In the genomic region with DNA sequence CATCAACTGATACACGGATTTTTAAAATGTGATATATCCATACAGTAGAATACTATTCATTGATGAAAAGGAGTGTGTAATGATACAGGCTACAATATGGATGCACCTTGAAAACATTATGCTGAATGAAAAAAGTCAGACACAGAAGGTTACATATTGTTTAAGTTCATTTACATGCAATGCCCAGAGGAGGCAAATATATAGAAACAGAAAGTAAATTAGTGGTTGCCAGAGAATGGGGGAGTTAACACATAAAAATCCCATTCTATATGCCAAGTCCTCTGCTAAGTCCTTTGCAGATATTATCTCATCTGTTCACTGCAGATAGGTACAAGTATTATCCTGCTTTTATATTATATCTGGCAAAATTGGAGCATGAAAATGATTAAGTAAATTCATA, we compare ENCODE assay signal across 20 cellular contexts. TPM values are rescaled to one million over a fixed set of nuclear protein-coding genes. Genes with fewer than 3 reads are reported as not detected.
A peak's percentile ranks its signal among the peaks of the same experiment; 100 is the strongest.
DNase-seq lines count a peak whose midpoint lies in the region; ATAC-seq, FAIRE-seq and TF ChIP-seq lines count a peak whose summit lies in the region.
"Had no signal": no experiment of that assay in that cellular context is flagged by ENCODE, and none has a peak within 500 bp of the region (broad histone marks: within the 10 kb centered on the region; RNA-seq: fewer than 3 reads in every experiment).

No MANE protein-coding gene starts in this region.

- CTCF ChIA-PET in GM12878 (lab: Yijun Ruan, JAX): no interaction called here

- no peak for TF ChIP-seq POLR2A in GM12878 (IDR thresholded peaks at IDR 0.05; ENCODE audit: low read depth, low read length)

- H2AFZ ChIP-seq in GM12878 (ENCODE audit: control insufficient read depth, low read depth, low read length): no peak overlapping the region
- H2AFZ ChIP-seq: GM23248 had no signal

- no peak overlapping the region for H3K9ac ChIP-seq in GM12878 (ENCODE audit: control insufficient read depth, insufficient read depth, low read length)
- H3K9ac ChIP-seq: GM23248 had no signal

- no peak overlapping the region for H3K4me2 ChIP-seq in GM12878 (ENCODE audit: control insufficient read depth, insufficient read depth)

- H3K9me3 ChIP-seq in GM12878 (replicated peaks; ENCODE audit: control insufficient read depth, insufficient read depth, low read length): no peaks in the 10 kb centered on the region; the same call in 2 of the 3 replicates
- H3K9me3 ChIP-seq: Peyer's patch had no signal

- no peaks in the 10 kb centered on the region for H3K79me2 ChIP-seq in GM12878 (ENCODE audit: control insufficient read depth, insufficient read depth, low read length)

- 23% methylated on average over 1 of the region's 1 CpG for WGBS in GM12878 (ENCODE audit: insufficient coverage, insufficient replicate concordance, low lambda C conversion rate, missing lambda C conversion rate)

- TF ChIP-seq RAD21 in GM12878 (IDR thresholded peaks at IDR 0.05; ENCODE audit: insufficient read depth, low read depth, low read length): no peak

- no peaks in the 10 kb centered on the region for H3K36me3 ChIP-seq in GM12878 (ENCODE audit: control insufficient read depth in 2 of 2, insufficient read depth in 2 of 2, low read length in 1 of 2)
- H3K36me3 ChIP-seq: Peyer's patch had no signal

- ATAC-seq in GM18870 (IDR thresholded peaks at IDR 0.05; ENCODE audit: unreplicated experiment) (peak; percentile 76), GM21619 (IDR thresholded peaks at IDR 0.05; ENCODE audit: unreplicated experiment) (peak; percentile 44), HG03457 (IDR thresholded peaks at IDR 0.05; ENCODE audit: unreplicated experiment) (peak; percentile 80), GM12878 (peak; percentile 69)
- ATAC-seq: HCT116 had no signal

- TF ChIP-seq EP300 in GM12878 (IDR thresholded peaks at IDR 0.05; ENCODE audit: borderline replicate concordance in 1 of 2, control insufficient read depth in 1 of 2, low read depth in 2 of 2, low read length in 2 of 2): no peak

- H3K4me1 ChIP-seq in GM12878 (ENCODE audit: control insufficient read depth, insufficient read depth, low read length): no peaks in the 10 kb centered on the region
- H3K4me1 ChIP-seq: Peyer's patch had no signal

- in situ Hi-C loops in GM12878 (cut with MboI): no loop called here

- H3K27me3 ChIP-seq in GM12878 (replicated peaks in 1 of 2; ENCODE audit: control insufficient read depth in 2 of 2, insufficient read depth in 2 of 2, low read length in 1 of 2): no peaks in the 10 kb centered on the region
- H3K27me3 ChIP-seq: Peyer's patch had no signal

- intact Hi-C loops in GM12878 (cut with micrococcal nuclease; ENCODE audit: unreplicated experiment): no loop called here

- no peak overlapping the region for H3K27ac ChIP-seq in GM12878 (ENCODE audit: control insufficient read depth, insufficient read depth)
- H3K27ac ChIP-seq: GM23248, Peyer's patch, SK-N-MC had no signal

- RAD21 ChIA-PET in GM12878 (lab: Charles Lee; ENCODE audit: unreplicated experiment): no interaction called here

- TF ChIP-seq CTCF in GM12878 (IDR thresholded peaks at IDR 0.05 in 2 of 3, conservative IDR thresholded peaks at IDR 0.05 in 1 of 3; ENCODE audit: control insufficient read depth in 2 of 3, extremely low read depth in 1 of 3, insufficient read depth in 1 of 3, low read depth in 3 of 3, low read length in 3 of 3): no peak

- SMC1A ChIA-PET in GM12878 (lab: Charles Lee; ENCODE audit: uncharacterized antibody, unreplicated experiment): interaction anchor here (0.6 kb wide), 1 partner anchor 196 kb away, joined by 3 read pairs; no protein-coding TSS in a partner anchor

- peak; percentile 47 for FAIRE-seq in GM12878 (lab: Jason Lieb, UNC)
- FAIRE-seq: HTR-8/SVneo had no signal

- H3K4me3 ChIP-seq in GM12878: no peak overlapping the region
- H3K4me3 ChIP-seq: GM23248, Peyer's patch, SK-N-MC had no signal

- H4K20me1 ChIP-seq in GM12878 (ENCODE audit: control insufficient read depth, insufficient read depth): no peaks in the 10 kb centered on the region

- POLR2A ChIA-PET in GM12878 (lab: Charles Lee): no interaction called here

- no TSS peak for BruUV-seq in GM12878 (replicated peaks; lab: Mats Ljungman, UMichigan)

- DNase-seq in GM12878 (ENCODE audit: low read depth, low spot score): no peak
- DNase-seq in DMS79 (lab: John Stamatoyannopoulos, UW): no peak
- DNase-seq in NCI-H774 (lab: John Stamatoyannopoulos, UW): no peak
- DNase-seq in iPS-NIHi7 (ENCODE audit: extremely low spot score): no peak
- DNase-seq: COR-L47, EL, GM23248, Kasumi-1, NCI-H1417 treated with DMSO at 0.1 percent for 48 hours, NCI-H2029, NCI-H2171, NCI-H446, Peyer's patch, Right ventricle myocardium superior had no signal

TF ChIP-seq in GM12878, 131 proteins besides CTCF, POLR2A, EP300 and RAD21:
- TF ChIP-seq, protein P1, sequence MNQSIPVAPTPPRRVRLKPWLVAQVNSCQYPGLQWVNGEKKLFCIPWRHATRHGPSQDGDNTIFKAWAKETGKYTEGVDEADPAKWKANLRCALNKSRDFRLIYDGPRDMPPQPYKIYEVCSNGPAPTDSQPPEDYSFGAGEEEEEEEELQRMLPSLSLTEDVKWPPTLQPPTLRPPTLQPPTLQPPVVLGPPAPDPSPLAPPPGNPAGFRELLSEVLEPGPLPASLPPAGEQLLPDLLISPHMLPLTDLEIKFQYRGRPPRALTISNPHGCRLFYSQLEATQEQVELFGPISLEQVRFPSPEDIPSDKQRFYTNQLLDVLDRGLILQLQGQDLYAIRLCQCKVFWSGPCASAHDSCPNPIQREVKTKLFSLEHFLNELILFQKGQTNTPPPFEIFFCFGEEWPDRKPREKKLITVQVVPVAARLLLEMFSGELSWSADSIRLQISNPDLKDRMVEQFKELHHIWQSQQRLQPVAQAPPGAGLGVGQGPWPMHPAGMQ (IDR thresholded peaks at IDR 0.05; ENCODE audit: borderline replicate concordance): no peak
- TF ChIP-seq, protein P2, sequence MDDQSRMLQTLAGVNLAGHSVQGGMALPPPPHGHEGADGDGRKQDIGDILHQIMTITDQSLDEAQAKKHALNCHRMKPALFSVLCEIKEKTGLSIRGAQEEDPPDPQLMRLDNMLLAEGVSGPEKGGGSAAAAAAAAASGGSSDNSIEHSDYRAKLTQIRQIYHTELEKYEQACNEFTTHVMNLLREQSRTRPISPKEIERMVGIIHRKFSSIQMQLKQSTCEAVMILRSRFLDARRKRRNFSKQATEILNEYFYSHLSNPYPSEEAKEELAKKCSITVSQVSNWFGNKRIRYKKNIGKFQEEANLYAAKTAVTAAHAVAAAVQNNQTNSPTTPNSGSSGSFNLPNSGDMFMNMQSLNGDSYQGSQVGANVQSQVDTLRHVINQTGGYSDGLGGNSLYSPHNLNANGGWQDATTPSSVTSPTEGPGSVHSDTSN (IDR thresholded peaks at IDR 0.05; ENCODE audit: insufficient replicate concordance, low read depth, low read length): no peak
- TF ChIP-seq GATAD2B (conservative IDR thresholded peaks at IDR 0.05; ENCODE audit: low read depth): no peak
- TF ChIP-seq, protein P3, sequence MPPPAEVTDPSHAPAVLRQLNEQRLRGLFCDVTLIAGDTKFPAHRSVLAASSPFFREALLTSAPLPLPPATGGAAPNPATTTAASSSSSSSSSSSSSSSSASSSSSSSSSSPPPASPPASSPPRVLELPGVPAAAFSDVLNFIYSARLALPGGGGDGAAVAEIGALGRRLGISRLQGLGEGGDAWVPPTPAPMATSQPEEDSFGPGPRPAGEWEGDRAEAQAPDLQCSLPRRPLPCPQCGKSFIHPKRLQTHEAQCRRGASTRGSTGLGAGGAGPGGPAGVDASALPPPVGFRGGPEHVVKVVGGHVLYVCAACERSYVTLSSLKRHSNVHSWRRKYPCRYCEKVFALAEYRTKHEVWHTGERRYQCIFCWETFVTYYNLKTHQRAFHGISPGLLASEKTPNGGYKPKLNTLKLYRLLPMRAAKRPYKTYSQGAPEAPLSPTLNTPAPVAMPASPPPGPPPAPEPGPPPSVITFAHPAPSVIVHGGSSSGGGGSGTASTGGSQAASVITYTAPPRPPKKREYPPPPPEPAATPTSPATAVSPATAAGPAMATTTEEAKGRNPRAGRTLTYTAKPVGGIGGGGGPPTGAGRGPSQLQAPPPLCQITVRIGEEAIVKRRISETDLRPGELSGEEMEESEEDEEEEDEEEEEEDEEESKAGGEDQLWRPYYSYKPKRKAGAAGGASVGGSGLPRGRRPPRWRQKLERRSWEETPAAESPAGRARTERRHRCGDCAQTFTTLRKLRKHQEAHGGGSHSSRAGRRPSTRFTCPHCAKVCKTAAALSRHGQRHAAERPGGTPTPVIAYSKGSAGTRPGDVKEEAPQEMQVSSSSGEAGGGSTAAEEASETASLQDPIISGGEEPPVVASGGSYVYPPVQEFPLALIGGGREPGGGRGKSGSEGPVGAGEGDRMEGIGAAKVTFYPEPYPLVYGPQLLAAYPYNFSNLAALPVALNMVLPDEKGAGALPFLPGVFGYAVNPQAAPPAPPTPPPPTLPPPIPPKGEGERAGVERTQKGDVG (CRISPR knock-in tag; IDR thresholded peaks at IDR 0.05): no peak
- no peak for TF ChIP-seq JUND (IDR thresholded peaks at IDR 0.05; ENCODE audit: low read depth, low read length)
- no peak for TF ChIP-seq CREB1 (IDR thresholded peaks at IDR 0.05; ENCODE audit: low read depth)
- no peak for TF ChIP-seq LARP7 (IDR thresholded peaks at IDR 0.05)
- no peak for TF ChIP-seq KAT2A (conservative IDR thresholded peaks at IDR 0.05; ENCODE audit: control insufficient read depth, low read depth, low read length)

RNA-seq across cellular contexts. Expression of a gene that starts 22.1 kb away (rescaled TPM):
- 46.3 and 46.4 TPM in 2 replicates for total RNA-seq in GM12878 (2013; cell fraction: nucleolus; rRNA removed)
- total RNA-seq in GM12878 (2014; rRNA removed) (8.3 and 9.2 TPM in 2 replicates), GM12878 (2014; rRNA removed; fragmentation: Illumina TruSeq; extraction: Trizol) (8.7 and 9.1 TPM in 2 replicates), GM12878 (2021) (11.5 and 12.1 TPM in 2 replicates)
- 2.5 TPM for polyA plus RNA-seq in GM12878 (2011; ENCODE audit: low read depth)
- polyA plus RNA-seq in GM12878 (2011; rRNA removed) (11.0 and 18.0 TPM in 2 replicates), GM12878 (2014; fragmentation: Illumina TruSeq; extraction: Trizol) (8.8 and 12.8 TPM in 2 replicates), GM12878 (2014; fragmentation: Nextera tagmentation; extraction: Ambion mirVana) (1 to 10 TPM; 3.2 to 4.4 TPM), GM12878 (2014; rRNA removed) (5.6 and 5.9 TPM in 2 replicates), GM12878 (2016; fragmentation: Nextera tagmentation; extraction: Ambion mirVana) (10 to 100 TPM; 11.2 to 11.6 TPM)
- polyA plus RNA-seq in GM12878 (2011; cell fraction: cytosol; rRNA removed): 15.9 and 17.2 TPM in 2 replicates
- 22.5 and 24.0 TPM in 2 replicates for polyA plus RNA-seq in GM12878 (2011; cell fraction: nucleus; rRNA removed)
- 2.9 and 4.0 TPM in 2 replicates for polyA plus RNA-seq in GM12878 (2012)
- 27.8 and 43.2 TPM in 2 replicates for polyA minus RNA-seq in GM12878 (2011; rRNA and poly(A)+ RNA removed)
- 9.1 and 11.9 TPM in 2 replicates for polyA minus RNA-seq in GM12878 (2011; cell fraction: cytosol; rRNA and poly(A)+ RNA removed)
- polyA minus RNA-seq in GM12878 (2011; cell fraction: nucleus; rRNA and poly(A)+ RNA removed): 55.9 and 109 TPM in 2 replicates
